In genomic region chr11:6568191-6568918, GRCh38 we compare ENCODE assay signal across 8 cellular contexts. TPM values are rescaled to one million over a fixed set of nuclear protein-coding genes. Genes with fewer than 3 reads are reported as not detected.
A peak's percentile ranks its signal among the peaks of the same experiment; 100 is the strongest.
DNase-seq lines count a peak whose midpoint lies in the region; ATAC-seq, FAIRE-seq and TF ChIP-seq lines count a peak whose summit lies in the region.

No MANE protein-coding gene starts in this region.

- WGBS in esophagus muscularis mucosa = 66% methylated on average over 4 of the region's 4 CpGs
- whole genome bisulfite sequencing in pancreas, 2 donors = 30 to 34% methylated on average over 4 of the region's 4 CpGs
- WGBS in tibial nerve, 2 donors = 75 to 78% methylated on average over 4 of the region's 4 CpGs

- TF ChIP-seq CTCF in esophagus muscularis mucosa (IDR thresholded peaks at IDR 0.05) (no peak), pancreas (IDR thresholded peaks at IDR 0.05) (no peak), tibial nerve (IDR thresholded peaks at IDR 0.05) (no peak)

- ATAC-seq in pancreas (peak; percentile 79 to 88 (median 87)), HG03135 (IDR thresholded peaks at IDR 0.05; ENCODE audit: unreplicated experiment) (no peak), HG02885 (IDR thresholded peaks at IDR 0.05; ENCODE audit: poor library complexity, unreplicated experiment) (no peak)

- TF ChIP-seq POLR2A in esophagus muscularis mucosa (IDR thresholded peaks at IDR 0.05; ENCODE audit: low read depth) (no peak), tibial nerve (IDR thresholded peaks at IDR 0.05) (no peak)

- H3K36me3 ChIP-seq in esophagus muscularis mucosa (peaks cover 0 to 54% (median 16%) of the 10 kb centered on the region in 4 donors), pancreas (no peaks in the 10 kb centered on the region), tibial nerve (peaks cover 0 to 54% (median 0%) of the 10 kb centered on the region in 3 donors)

- intact Hi-C loops in esophagus muscularis mucosa (cut with DNase I) = no loop called here
- intact Hi-C loops in pancreas (cut with DNase I) = no loop called here

- H3K27ac ChIP-seq in esophagus muscularis mucosa (replicated peaks in 1 of 4) = no peak overlapping the region
- no peak overlapping the region for H3K27ac ChIP-seq in pancreas
- H3K27ac ChIP-seq in tibial nerve = no peak overlapping the region

- H3K4me3 ChIP-seq in esophagus muscularis mucosa (no peak overlapping the region), pancreas (no peak overlapping the region), tibial nerve (no peak overlapping the region)

- TF ChIP-seq EP300 in esophagus muscularis mucosa (IDR thresholded peaks at IDR 0.05) (no peak), tibial nerve (IDR thresholded peaks at IDR 0.05) (no peak)

- H3K27me3 ChIP-seq in esophagus muscularis mucosa = no peaks in the 10 kb centered on the region
- no peaks in the 10 kb centered on the region for H3K27me3 ChIP-seq in pancreas
- H3K27me3 ChIP-seq in tibial nerve = no peaks in the 10 kb centered on the region

- H3K9me3 ChIP-seq in esophagus muscularis mucosa (no peaks in the 10 kb centered on the region), pancreas (no peaks in the 10 kb centered on the region), tibial nerve (no peaks in the 10 kb centered on the region)

- H3K4me1 ChIP-seq in esophagus muscularis mucosa (peaks cover 8 to 31% (median 21%) of the 10 kb centered on the region in 4 donors), pancreas (peaks cover 0 to 4% (median 0%) of the 10 kb centered on the region in 3 donors), tibial nerve (peaks cover 0 to 16% (median 0%) of the 10 kb centered on the region in 4 donors)

- no peak for FAIRE-seq in pancreas (lab: Jason Lieb, UNC)

- peak; percentile 22 for DNase-seq in ELR (ENCODE audit: low read depth)
- DNase-seq in NCI-H226 = peak; percentile 74
- DNase-seq in esophagus muscularis mucosa (ENCODE audit: extremely low spot score) = peak; percentile 62
- peak in 5 of 6 donors; percentile 73 to 90 (median 79) for DNase-seq in pancreas
- DNase-seq in tibial nerve (ENCODE audit: low spot score in 2 of 2) = no peak
- DNase-seq in NOMO-1 treated with DMSO at 0.1 percent for 48 hours (lab: John Stamatoyannopoulos, UW; ENCODE audit: unreplicated experiment) = no peak

RNA-seq across cellular contexts. Expression of gene RRP8, which starts 35.1 kb away (rescaled TPM):
- total RNA-seq in esophagus muscularis mucosa (10 to 100 TPM; 12.4 to 34.0 (median 27.0) TPM), pancreas (10 to 100 TPM in 2 of 6 donors, 1 to 10 TPM in 4; 6.3 to 15.0 (median 8.7) TPM), tibial nerve (10 to 100 TPM; 13.9 to 34.1 (median 18.2) TPM)
- 10 to 100 TPM; 16.6 to 25.0 TPM for polyA plus RNA-seq in pancreas

RNA-seq across cellular contexts. Expression of gene ILK, which starts 35.2 kb away (rescaled TPM):
- total RNA-seq in esophagus muscularis mucosa (100 to 1,000 TPM; 481 to 652 (median 606) TPM), pancreas (10 to 100 TPM; 47.9 to 90.0 (median 67.4) TPM), tibial nerve (100 to 1,000 TPM; 139 to 148 (median 140) TPM)
- 100 to 1,000 TPM in 1 of 2 donors, 10 to 100 TPM in 1; 98.5 to 137 TPM for polyA plus RNA-seq in pancreas

RNA-seq across cellular contexts. Expression of gene TAF10, which starts 43.7 kb away (rescaled TPM):
- 10 to 100 TPM; 24.2 to 51.1 (median 43.4) TPM for total RNA-seq in esophagus muscularis mucosa
- 10 to 100 TPM; 53.5 to 96.7 (median 75.6) TPM for total RNA-seq in pancreas
- polyA plus RNA-seq in pancreas = 100 to 1,000 TPM; 116 TPM
- 100 to 1,000 TPM; 148 to 235 (median 155) TPM for total RNA-seq in tibial nerve

RNA-seq across cellular contexts. Expression of gene TPP1, which starts 50.9 kb away (rescaled TPM):
- 10 to 100 TPM; 44.4 to 71.5 (median 54.9) TPM for total RNA-seq in esophagus muscularis mucosa
- 10 to 100 TPM; 19.6 to 88.6 (median 24.6) TPM for total RNA-seq in pancreas
- 10 to 100 TPM; 21.0 to 33.0 TPM for polyA plus RNA-seq in pancreas
- total RNA-seq in tibial nerve = 10 to 100 TPM; 45.6 to 81.3 (median 58.0) TPM

Comparison
In these comparisons a context has a peak if more than half of its experiments do, and no peak if none do; other contexts are left out.
1. DNase-seq: peak in ELR (single experiment), NCI-H226 (single experiment), esophagus muscularis mucosa (single experiment) and pancreas (5 of 6); none in tibial nerve (0 of 2) and NOMO-1 treated with DMSO at 0.1 percent for 48 hours (single experiment).
2. ATAC-seq: peak in pancreas (4 of 4); none in HG03135 (single experiment) and HG02885 (single experiment).